Comparison of ENCODE assay signal across 19 cellular contexts in genomic region chr6:44349904-44350649, GRCh38. TPM values are rescaled to one million over a fixed set of nuclear protein-coding genes. Genes with fewer than 3 reads are reported as not detected.
"Had no signal": no experiment of that assay in that cellular context is flagged by ENCODE, and none has a peak within 500 bp of the region (broad histone marks: within the 10 kb centered on the region; RNA-seq: fewer than 3 reads in every experiment).

No MANE protein-coding gene starts in this region.

- H3K4me1 ChIP-seq: esophagus muscularis mucosa, heart right ventricle, lower lobe of right lung, parathyroid adenoma had no signal

- H3K9me3 Mint-ChIP-seq: activated naive CD8-positive, alpha-beta T cell treated with anti-CD3 and anti-CD28 coated beads for 36 hours; immature natural killer cell; natural killer cell had no signal

- H3K4me1 Mint-ChIP-seq: activated CD4-positive, alpha-beta T cell treated with anti-CD3 and anti-CD28 coated beads for 36 hours; activated naive CD8-positive, alpha-beta T cell treated with anti-CD3 and anti-CD28 coated beads for 36 hours; immature natural killer cell; natural killer cell had no signal

- H3K27ac ChIP-seq: cardiac muscle cell, esophagus muscularis mucosa, heart right ventricle, lower lobe of right lung, neutrophil, parathyroid adenoma had no signal

- H3K9ac ChIP-seq: parathyroid adenoma had no signal

- H2AFZ ChIP-seq: parathyroid adenoma had no signal

- H3K9me3 ChIP-seq: esophagus muscularis mucosa, heart right ventricle, lower lobe of right lung, neutrophil had no signal

- H3K79me2 ChIP-seq: parathyroid adenoma had no signal

- H3K36me3 Mint-ChIP-seq: activated naive CD8-positive, alpha-beta T cell treated with anti-CD3 and anti-CD28 coated beads for 36 hours; immature natural killer cell; natural killer cell had no signal

- H3K4me3 Mint-ChIP-seq: activated CD4-positive, alpha-beta T cell treated with anti-CD3 and anti-CD28 coated beads for 36 hours; activated naive CD8-positive, alpha-beta T cell treated with anti-CD3 and anti-CD28 coated beads for 36 hours; immature natural killer cell; natural killer cell had no signal

- FAIRE-seq: endothelial cell of umbilical vein, TTC549 had no signal

- DNase-seq: activated CD4-positive, alpha-beta T cell treated with anti-CD3 and anti-CD28 coated beads for 36 hours; activated CD4-positive, alpha-beta T cell treated with anti-CD3 and anti-CD28 coated beads, Interleukin-2, amount 50 U/mL, for 48 hours; activated naive CD8-positive, alpha-beta T cell treated with anti-CD3 and anti-CD28 coated beads for 36 hours; amniotic stem cell; dermis blood vessel endothelial cell; effector memory CD4-positive, alpha-beta T cell; heart right ventricle; immature natural killer cell; lower lobe of right lung; natural killer cell; stimulated activated naive CD4-positive, alpha-beta T cell had no signal

- H3K4me3 ChIP-seq: cardiac muscle cell, esophagus muscularis mucosa, heart right ventricle, lower lobe of right lung had no signal

- ATAC-seq: activated CD4-positive, alpha-beta T cell treated with anti-CD3 and anti-CD28 coated beads for 36 hours; heart right ventricle; natural killer cell had no signal

- H3K36me3 ChIP-seq: cardiac muscle cell, esophagus muscularis mucosa, heart right ventricle, lower lobe of right lung, neutrophil had no signal

- H3K27ac Mint-ChIP-seq: activated CD4-positive, alpha-beta T cell treated with anti-CD3 and anti-CD28 coated beads for 36 hours; activated naive CD8-positive, alpha-beta T cell treated with anti-CD3 and anti-CD28 coated beads for 36 hours; immature natural killer cell; natural killer cell had no signal

RNA-seq across cellular contexts. Expression of gene SPATS1, which starts 7.6 kb away (rescaled TPM):
- total RNA-seq: activated CD4-positive, alpha-beta T cell treated with anti-CD3 and anti-CD28 coated beads for 36 hours; activated naive CD8-positive, alpha-beta T cell treated with anti-CD3 and anti-CD28 coated beads for 36 hours; cardiac muscle cell; dermis blood vessel endothelial cell; endothelial cell of umbilical vein; esophagus muscularis mucosa; heart right ventricle; natural killer cell; T-helper 2 cell treated with Interferon-gamma antibody and Interleukin-4, amounts not matched to agents 100 ng/mL and 5 ng/mL, for 36 hours; ureter had no signal
- polyA plus RNA-seq: cardiac muscle cell, endothelial cell of umbilical vein, heart right ventricle, immature natural killer cell had no signal
